Comparison of ENCODE assay signal across 24 cellular contexts in genomic region chr17:30996481-30996880, GRCh38. TPM values are rescaled to one million over a fixed set of nuclear protein-coding genes. Genes with fewer than 3 reads are reported as not detected.
DNase-seq lines count a peak whose midpoint lies in the region; ATAC-seq, FAIRE-seq and TF ChIP-seq lines count a peak whose summit lies in the region.
"Had no signal": no experiment of that assay in that cellular context is flagged by ENCODE, and none has a peak within 500 bp of the region (broad histone marks: within the 10 kb centered on the region; RNA-seq: fewer than 3 reads in every experiment).

No MANE protein-coding gene starts in this region.

- 76% methylated on average over 3 of the region's 3 CpGs for WGBS in GM12878 (ENCODE audit: insufficient coverage, insufficient replicate concordance, low lambda C conversion rate, missing lambda C conversion rate)
- 38 to 68% (median 43%) methylated on average over 3 of the region's 3 CpGs for WGBS in small intestine, 3 donors

- H3K4me3 ChIP-seq in GM12878 (no peak overlapping the region), small intestine (ENCODE audit: low read depth in 1 of 2, low read length in 2 of 2) (no peak overlapping the region)
- no peak overlapping the region for H3K4me3 ChIP-seq in effector memory CD4-positive, alpha-beta T cell (ENCODE audit: insufficient read depth, low read depth, low read length, poor library complexity, severe bottlenecking)

- no peaks in the 10 kb centered on the region for H3K27me3 ChIP-seq in GM12878 (replicated peaks in 1 of 2; ENCODE audit: control insufficient read depth in 2 of 2, insufficient read depth in 2 of 2, low read length in 1 of 2)
- H3K27me3 ChIP-seq in small intestine (ENCODE audit: control insufficient read depth in 2 of 2, insufficient read depth in 2 of 2, low read length in 2 of 2), result no peaks in the 10 kb centered on the region
- H3K27me3 ChIP-seq in effector memory CD4-positive, alpha-beta T cell (replicated peaks; ENCODE audit: control insufficient read depth, insufficient read depth, low read length, poor library complexity, severe bottlenecking), result no peaks in the 10 kb centered on the region

- in situ Hi-C loops in GM12878 (cut with MboI), result no loop called here

- no peaks in the 10 kb centered on the region for H3K4me1 ChIP-seq in GM12878 (ENCODE audit: control insufficient read depth, insufficient read depth, low read length)
- H3K4me1 ChIP-seq in small intestine (ENCODE audit: control insufficient read depth in 2 of 2, insufficient read depth in 1 of 2, low read depth in 1 of 2, low read length in 1 of 2), result peaks cover 0 to 2% of the 10 kb centered on the region in 2 donors
- no peaks in the 10 kb centered on the region for H3K4me1 ChIP-seq in effector memory CD4-positive, alpha-beta T cell (ENCODE audit: control insufficient read depth, insufficient read depth, low read length, poor library complexity, severe bottlenecking)

- H3K9me3 ChIP-seq in GM12878 (replicated peaks; ENCODE audit: control insufficient read depth, insufficient read depth, low read length) (no peaks in the 10 kb centered on the region), small intestine (ENCODE audit: control insufficient read depth, low read depth) (no peaks in the 10 kb centered on the region)
- no peaks in the 10 kb centered on the region for H3K9me3 ChIP-seq in effector memory CD4-positive, alpha-beta T cell (ENCODE audit: control insufficient read depth, low read length)

- RAD21 ChIA-PET in GM12878 (lab: Charles Lee; ENCODE audit: unreplicated experiment), result interaction anchor here (1.4 kb wide), 1 partner anchor 27 kb away, joined by 3 read pairs; no protein-coding TSS in a partner anchor

- no peak for TF ChIP-seq POLR2A in GM12878 (IDR thresholded peaks at IDR 0.05; ENCODE audit: low read depth, low read length)

- no peak overlapping the region for H2AFZ ChIP-seq in GM12878 (ENCODE audit: control insufficient read depth, low read depth, low read length)

- CTCF ChIA-PET in GM12878 (lab: Yijun Ruan, JAX), result no interaction called here

- peaks cover 0 to 15% of the 10 kb centered on the region in 2 experiments; a peak in 3 of 4 replicates for H3K36me3 ChIP-seq in GM12878 (ENCODE audit: control insufficient read depth in 2 of 2, insufficient read depth in 2 of 2, low read length in 1 of 2)
- peaks cover 6 to 8% of the 10 kb centered on the region in 2 donors for H3K36me3 ChIP-seq in small intestine (ENCODE audit: control insufficient read depth in 2 of 2, insufficient read depth in 2 of 2, low read length in 2 of 2)
- peaks cover 13% of the 10 kb centered on the region for H3K36me3 ChIP-seq in effector memory CD4-positive, alpha-beta T cell (ENCODE audit: control insufficient read depth, insufficient read depth, low read length)

- no peak overlapping the region for H3K27ac ChIP-seq in GM12878 (ENCODE audit: control insufficient read depth, insufficient read depth)
- H3K27ac ChIP-seq in small intestine (ENCODE audit: low read depth in 1 of 2, low read length in 1 of 2), result no peak overlapping the region
- no peak overlapping the region for H3K27ac ChIP-seq in effector memory CD4-positive, alpha-beta T cell (ENCODE audit: insufficient read depth, low read length, poor library complexity, severe bottlenecking)

- intact Hi-C loops in GM12878 (cut with micrococcal nuclease; ENCODE audit: unreplicated experiment) (no loop called here), left colon (cut with DNase I, micrococcal nuclease) (no loop called here)

- SMC1A ChIA-PET in GM12878 (lab: Charles Lee; ENCODE audit: uncharacterized antibody, unreplicated experiment), result no interaction called here

- POLR2A ChIA-PET in GM12878 (lab: Charles Lee), result no interaction called here

- no peak overlapping the region for H3K4me2 ChIP-seq in GM12878 (ENCODE audit: control insufficient read depth, insufficient read depth)

- no peak overlapping the region for H3K9ac ChIP-seq in GM12878 (ENCODE audit: control insufficient read depth, insufficient read depth, low read length)

- TF ChIP-seq RAD21 in GM12878 (IDR thresholded peaks at IDR 0.05; ENCODE audit: insufficient read depth, low read depth, low read length), result no peak

- no TSS peak for BruUV-seq in GM12878 (replicated peaks; lab: Mats Ljungman, UMichigan)

- peak; percentile 13 for DNase-seq in DMS53 treated with DMSO at 0.1 percent for 48 hours (lab: John Stamatoyannopoulos, UW; ENCODE audit: unreplicated experiment)
- no peak for DNase-seq in GM12878 (ENCODE audit: low read depth, low spot score)
- DNase-seq in left colon, result no peak
- DNase-seq in small intestine, result peak; percentile 51
- DNase-seq in effector memory CD4-positive, alpha-beta T cell, result no peak
- DNase-seq in activated gamma-delta T cell treated with Interleukin-2 at 50 U/mL for 16 hours, result no peak
- DNase-seq in pons (ENCODE audit: low spot score), result no peak
- DNase-seq: CD4-positive, alpha-beta T cell; COR-L47; H7; HFFc6; KBM-7; MM.1S; NCI-H1092 treated with DMSO at 0.1 percent for 48 hours; NCI-H1436 treated with DMSO at 0.1 percent for 48 hours; NCI-H2029; NCI-H345; NCI-H524; NCI-H774; NK-92 treated with Interleukin-12 subunit alpha and Interleukin-12 subunit beta, amount 100 ng/mL, for 24 hours had no signal

- FAIRE-seq in GM12878 (lab: Jason Lieb, UNC) (no peak), small intestine (lab: Jason Lieb, UNC) (no peak)
- FAIRE-seq: G401.6 had no signal

- H4K20me1 ChIP-seq in GM12878 (ENCODE audit: control insufficient read depth, insufficient read depth), result no peaks in the 10 kb centered on the region

- ATAC-seq in GM12878 (peak; percentile 65), left colon (peak; percentile 66), GM21825 (IDR thresholded peaks at IDR 0.05; ENCODE audit: unreplicated experiment) (no peak)
- ATAC-seq: Panc1, SK-N-SH treated with all-trans-retinoic acid at 6 μM for 48 hours had no signal

- H3K79me2 ChIP-seq in GM12878 (ENCODE audit: control insufficient read depth, insufficient read depth, low read length), result no peaks in the 10 kb centered on the region

- no peak for TF ChIP-seq EP300 in GM12878 (IDR thresholded peaks at IDR 0.05; ENCODE audit: borderline replicate concordance in 1 of 2, control insufficient read depth in 1 of 2, low read depth in 2 of 2, low read length in 2 of 2)

- no peak for TF ChIP-seq CTCF in GM12878 (IDR thresholded peaks at IDR 0.05 in 2 of 3, conservative IDR thresholded peaks at IDR 0.05 in 1 of 3; ENCODE audit: control insufficient read depth in 2 of 3, extremely low read depth in 1 of 3, insufficient read depth in 1 of 3, low read depth in 3 of 3, low read length in 3 of 3)

TF ChIP-seq in GM12878, 131 proteins besides CTCF, POLR2A, EP300 and RAD21:
- TF ChIP-seq RAD51 (IDR thresholded peaks at IDR 0.05) (0 out of 2 replicates have a peak, but pooled peaks have one; percentile 17), MXI1 (IDR thresholded peaks at IDR 0.05; ENCODE audit: low read depth, low read length) (no peak), POU2F2 (IDR thresholded peaks at IDR 0.05; ENCODE audit: borderline replicate concordance, low read depth, low read length) (no peak)

RNA-seq across cellular contexts. Expression of gene RNF135, which starts 25.6 kb away (rescaled TPM):
- total RNA-seq in GM12878 (2013; cell fraction: nucleolus; rRNA removed), result 4.7 and 6.0 TPM in 2 replicates
- 19.3 and 20.7 TPM in 2 replicates for total RNA-seq in GM12878 (2014; rRNA removed)
- 16.0 and 16.1 TPM in 2 replicates for total RNA-seq in GM12878 (2014; rRNA removed; fragmentation: Illumina TruSeq; extraction: Trizol)
- total RNA-seq in GM12878 (2021), result 22.6 and 22.9 TPM in 2 replicates
- 10.5 TPM for polyA plus RNA-seq in GM12878 (2011; ENCODE audit: low read depth)
- polyA plus RNA-seq in GM12878 (2011; rRNA removed), result 11.2 and 12.7 TPM in 2 replicates
- polyA plus RNA-seq in GM12878 (2011; cell fraction: cytosol; rRNA removed), result 10.1 and 11.8 TPM in 2 replicates
- 6.2 and 6.5 TPM in 2 replicates for polyA plus RNA-seq in GM12878 (2011; cell fraction: nucleus; rRNA removed)
- 11.8 and 15.3 TPM in 2 replicates for polyA plus RNA-seq in GM12878 (2012)
- 18.2 and 23.1 TPM in 2 replicates for polyA plus RNA-seq in GM12878 (2014; fragmentation: Illumina TruSeq; extraction: Trizol)
- 10 to 100 TPM; 12.8 to 15.4 TPM for polyA plus RNA-seq in GM12878 (2014; fragmentation: Nextera tagmentation; extraction: Ambion mirVana)
- 25.2 and 28.0 TPM in 2 replicates for polyA plus RNA-seq in GM12878 (2014; rRNA removed)
- 10 to 100 TPM; 23.5 to 27.6 TPM for polyA plus RNA-seq in GM12878 (2016; fragmentation: Nextera tagmentation; extraction: Ambion mirVana)
- 5.9 and 10.0 TPM in 2 replicates for polyA minus RNA-seq in GM12878 (2011; rRNA and poly(A)+ RNA removed)
- 2.7 and 4.2 TPM in 2 replicates for polyA minus RNA-seq in GM12878 (2011; cell fraction: cytosol; rRNA and poly(A)+ RNA removed)
- polyA minus RNA-seq in GM12878 (2011; cell fraction: nucleus; rRNA and poly(A)+ RNA removed), result 3.1 and 5.9 TPM in 2 replicates
- 10 to 100 TPM; 19.2 to 27.0 TPM for total RNA-seq in left colon
- polyA plus RNA-seq in small intestine, result 10 to 100 TPM; 12.3 to 20.5 (median 16.3) TPM

Comparison
In these comparisons a context has a peak if more than half of its experiments do, and no peak if none do; other contexts are left out.
1. DNase-seq: peak in DMS53 treated with DMSO at 0.1 percent for 48 hours (single experiment) and small intestine (single experiment); none in GM12878 (single experiment), left colon (0 of 2), effector memory CD4-positive, alpha-beta T cell (0 of 3), activated gamma-delta T cell treated with Interleukin-2 at 50 U/mL for 16 hours (single experiment) and pons (single experiment).